In genomic region chr2:24083567-24084385, GRCh38 we compare ENCODE assay signal across 8 cellular contexts. TPM values are rescaled to one million over a fixed set of nuclear protein-coding genes. Genes with fewer than 3 reads are reported as not detected.
A peak's percentile ranks its signal among the peaks of the same experiment; 100 is the strongest.
DNase-seq lines count a peak whose midpoint lies in the region; ATAC-seq and TF ChIP-seq lines count a peak whose summit lies in the region.

No MANE protein-coding gene starts in this region.

- CTCF ChIA-PET in CD8-positive, alpha-beta memory T cell (lab: Charles Lee): interaction anchor here (0.7 to 5.2 kb wide), 35 partner anchors 8 to 279 kb away, joined by 3 to 48 read pairs (median 4); partner anchors contain the start of genes ATAD2B, FKBP1B, SF3B6 and WDCP

- peak overlapping the region; percentile 67 for H3K4me3 ChIP-seq in CD8-positive, alpha-beta memory T cell (ENCODE audit: low read length)

- H3K27me3 ChIP-seq in CD8-positive, alpha-beta memory T cell (ENCODE audit: insufficient read depth, low read length, poor library complexity, severe bottlenecking): no peaks in the 10 kb centered on the region

- no peaks in the 10 kb centered on the region for H3K9me3 Mint-ChIP-seq in CD8-positive, alpha-beta memory T cell
- H3K9me3 Mint-ChIP-seq in nephron: no peaks in the 10 kb centered on the region

- DNase-seq in CD8-positive, alpha-beta memory T cell: peak in 1 of 5 donors; percentile 62
- peak; percentile 48 for DNase-seq in NCI-H2081 treated with DMSO at 0.1 percent for 48 hours (lab: John Stamatoyannopoulos, UW)
- peak; percentile 79 for DNase-seq in fibroblast of gingiva (ENCODE audit: low read depth)
- DNase-seq in superior temporal gyrus (ENCODE audit: extremely low spot score): no peak

- H3K4me3 Mint-ChIP-seq in CD8-positive, alpha-beta memory T cell: peak overlapping the region; percentile 59 to 88 (median 83)
- H3K4me3 Mint-ChIP-seq in nephron: peak overlapping the region; percentile 90 to 96 (median 93)

- no peaks in the 10 kb centered on the region for H3K27me3 Mint-ChIP-seq in CD8-positive, alpha-beta memory T cell
- no peaks in the 10 kb centered on the region for H3K27me3 Mint-ChIP-seq in nephron (ENCODE audit: low read depth)

- no peaks in the 10 kb centered on the region for H3K36me3 ChIP-seq in CD8-positive, alpha-beta memory T cell (ENCODE audit: insufficient read depth, low read length)

- peaks cover 14% of the 10 kb centered on the region for H3K4me1 ChIP-seq in CD8-positive, alpha-beta memory T cell (ENCODE audit: insufficient read depth, low read length)

- peak overlapping the region; percentile 34 for H3K27ac ChIP-seq in CD8-positive, alpha-beta memory T cell (ENCODE audit: low read depth, low read length)
- peak overlapping the region; percentile 82 for H3K27ac ChIP-seq in VCaP

- peaks cover 8 to 20% (median 18%) of the 10 kb centered on the region in 3 donors for H3K4me1 Mint-ChIP-seq in CD8-positive, alpha-beta memory T cell
- peaks cover 35% of the 10 kb centered on the region for H3K4me1 Mint-ChIP-seq in nephron

- ATAC-seq in GM18870 (IDR thresholded peaks at IDR 0.05; ENCODE audit: unreplicated experiment) (peak; percentile 72), HG03060 (IDR thresholded peaks at IDR 0.05; ENCODE audit: low read depth, unreplicated experiment) (peak; percentile 95)

- H3K36me3 Mint-ChIP-seq in CD8-positive, alpha-beta memory T cell: peaks cover 3 to 28% (median 4%) of the 10 kb centered on the region in 3 donors
- H3K36me3 Mint-ChIP-seq in nephron (ENCODE audit: low read depth): peaks cover 39% of the 10 kb centered on the region

- TF ChIP-seq CTCF in VCaP (conservative IDR thresholded peaks at IDR 0.05): no peak
- no peak for TF ChIP-seq CTCF in nephron (IDR thresholded peaks at IDR 0.05; ENCODE audit: unreplicated experiment in 3 of 3)

- POLR2A ChIA-PET in CD8-positive, alpha-beta memory T cell (lab: Charles Lee): interaction anchor here (0.8 to 2.5 kb wide), 3 partner anchors 36 to 259 kb away, joined by 3 to 20 read pairs (median 4); partner anchors contain the start of gene ATAD2B

- no peaks in the 10 kb centered on the region for H3K9me3 ChIP-seq in CD8-positive, alpha-beta memory T cell (ENCODE audit: low read length)

- peak overlapping the region; percentile 18 to 88 (median 74) for H3K27ac Mint-ChIP-seq in CD8-positive, alpha-beta memory T cell
- H3K27ac Mint-ChIP-seq in nephron: peak overlapping the region; percentile 98 to 99 (median 99)

RNA-seq across cellular contexts. Expression of gene TP53I3, which starts 0.9 kb away (rescaled TPM):
- 1 to 10 TPM; 3.9 to 4.3 TPM for total RNA-seq in CD8-positive, alpha-beta memory T cell
- not detected for polyA plus RNA-seq in CD8-positive, alpha-beta memory T cell

RNA-seq across cellular contexts. Expression of gene SF3B6, which starts 7.7 kb away (rescaled TPM):
- total RNA-seq in CD8-positive, alpha-beta memory T cell: 100 to 1,000 TPM; 141 to 146 TPM
- 181 TPM for polyA plus RNA-seq in CD8-positive, alpha-beta memory T cell

RNA-seq across cellular contexts. Expression of gene FKBP1B, which starts 34.2 kb away (rescaled TPM):
- total RNA-seq in CD8-positive, alpha-beta memory T cell: 1 to 10 TPM; 2.5 to 3.7 TPM
- polyA plus RNA-seq in CD8-positive, alpha-beta memory T cell: 5.3 TPM

RNA-seq across cellular contexts. Expression of gene WDCP, which starts 36.6 kb away (rescaled TPM):
- total RNA-seq in CD8-positive, alpha-beta memory T cell: 10 to 100 TPM; 29.4 to 31.9 TPM
- 4.3 TPM for polyA plus RNA-seq in CD8-positive, alpha-beta memory T cell

RNA-seq across cellular contexts. Expression of gene PFN4, which starts 39.4 kb away (rescaled TPM):
- under 1 TPM in 1 of 2 experiments, not detected in 1; 0.35 TPM for total RNA-seq in CD8-positive, alpha-beta memory T cell
- polyA plus RNA-seq in CD8-positive, alpha-beta memory T cell: not detected
